Comparison of ENCODE assay signal across 9 cellular contexts in the genomic region with DNA sequence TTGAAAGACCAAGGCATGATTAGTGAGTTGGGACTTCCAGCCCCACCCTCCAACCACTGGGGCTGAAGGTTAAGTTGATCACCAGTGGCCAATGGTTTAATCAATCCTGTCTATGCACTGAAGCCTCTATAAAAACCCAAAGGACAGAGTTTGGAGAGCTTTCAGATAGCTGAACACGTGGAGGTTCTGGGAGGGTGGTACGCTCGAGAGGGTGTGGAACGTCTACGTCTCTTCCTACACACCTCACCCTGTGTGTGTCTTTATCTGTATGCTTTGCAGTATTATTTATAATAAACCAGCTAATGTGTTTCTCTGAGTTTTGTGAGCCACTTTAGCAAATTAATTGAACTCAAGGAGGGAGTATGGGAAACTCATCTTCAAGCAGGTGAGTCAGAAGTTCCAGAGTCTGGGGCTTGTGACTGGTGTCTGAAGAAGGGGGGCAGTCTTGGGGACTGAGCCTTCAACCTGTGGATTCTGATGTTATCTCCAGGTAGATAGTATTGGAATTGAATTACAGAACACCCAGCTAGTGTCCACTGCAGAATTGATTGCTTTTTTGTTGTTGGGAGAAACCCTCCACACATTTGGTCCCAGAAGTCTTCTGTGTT. TPM values are rescaled to one million over a fixed set of nuclear protein-coding genes. Genes with fewer than 3 reads are reported as not detected.
DNase-seq lines count a peak whose midpoint lies in the region; ATAC-seq and TF ChIP-seq lines count a peak whose summit lies in the region.
"Had no signal": no experiment of that assay in that cellular context is flagged by ENCODE, and none has a peak within 500 bp of the region (broad histone marks: within the 10 kb centered on the region; RNA-seq: fewer than 3 reads in every experiment).

No MANE protein-coding gene starts in this region.

- no peaks in the 10 kb centered on the region for H3K27me3 Mint-ChIP-seq in T-helper 2 cell treated with Interferon-gamma antibody and Interleukin-4, amounts not matched to agents 5 μg/mL and 100 μg/mL, for 36 hours (ENCODE audit: low read depth)
- no peaks in the 10 kb centered on the region for H3K27me3 Mint-ChIP-seq in dendritic cell treated with granulocyte-macrophage colony-stimulating factor and Interleukin-4, amounts not matched to agents 40 ng/mL and 50 ng/mL, for 4 days
- H3K27me3 Mint-ChIP-seq in neural progenitor cell (ENCODE audit: insufficient read depth, low read depth): no peaks in the 10 kb centered on the region

- peaks cover 50% of the 10 kb centered on the region for H3K36me3 Mint-ChIP-seq in T-helper 2 cell treated with Interferon-gamma antibody and Interleukin-4, amounts not matched to agents 5 μg/mL and 100 μg/mL, for 36 hours (ENCODE audit: low read depth)
- peaks cover 51% of the 10 kb centered on the region for H3K36me3 Mint-ChIP-seq in dendritic cell treated with granulocyte-macrophage colony-stimulating factor and Interleukin-4, amounts not matched to agents 40 ng/mL and 50 ng/mL, for 4 days (ENCODE audit: low read depth)
- peaks cover 47% of the 10 kb centered on the region for H3K36me3 Mint-ChIP-seq in neural progenitor cell

- no peaks in the 10 kb centered on the region for H3F3A ChIP-seq in neural progenitor cell (ENCODE audit: low read depth)

- no peaks in the 10 kb centered on the region for H3K4me1 ChIP-seq in neural progenitor cell

- no peak overlapping the region for H3K4me2 ChIP-seq in neural progenitor cell

- no peak overlapping the region for H3K9ac ChIP-seq in neural progenitor cell

- peak overlapping the region; percentile 33 for H3K27ac Mint-ChIP-seq in T-helper 2 cell treated with Interferon-gamma antibody and Interleukin-4, amounts not matched to agents 5 μg/mL and 100 μg/mL, for 36 hours
- peak overlapping the region; percentile 4 for H3K27ac Mint-ChIP-seq in dendritic cell treated with granulocyte-macrophage colony-stimulating factor and Interleukin-4, amounts not matched to agents 40 ng/mL and 50 ng/mL, for 4 days
- no peak overlapping the region for H3K27ac Mint-ChIP-seq in neural progenitor cell

- peak overlapping the region; percentile 3 for H3K4me3 Mint-ChIP-seq in T-helper 2 cell treated with Interferon-gamma antibody and Interleukin-4, amounts not matched to agents 5 μg/mL and 100 μg/mL, for 36 hours
- H3K4me3 Mint-ChIP-seq in dendritic cell treated with granulocyte-macrophage colony-stimulating factor and Interleukin-4, amounts not matched to agents 40 ng/mL and 50 ng/mL, for 4 days: no peak overlapping the region
- no peak overlapping the region for H3K4me3 Mint-ChIP-seq in neural progenitor cell

- DNase-seq in T-helper 2 cell treated with Interferon-gamma antibody and Interleukin-4, amounts not matched to agents 5 μg/mL and 100 μg/mL, for 36 hours (ENCODE audit: low spot score): peak; percentile 59
- DNase-seq in stimulated activated CD4-positive, alpha-beta T cell treated with anti-CD3 and anti-CD28 coated beads, Interleukin-4, amount 100 ng/mL, for 24 hours: peak; percentile 68
- no peak for DNase-seq in globus pallidus (ENCODE audit: low spot score)
- DNase-seq in GDM1 (lab: John Stamatoyannopoulos, UW): no peak
- no peak for DNase-seq in NCI-H524 treated with DMSO at 0.1 percent for 48 hours (lab: John Stamatoyannopoulos, UW)
- no peak for DNase-seq in neural progenitor cell (ENCODE audit: low spot score)

- peaks cover 16% of the 10 kb centered on the region for H4K20me1 ChIP-seq in neural progenitor cell (ENCODE audit: low read depth)

- H2AFZ ChIP-seq in neural progenitor cell (replicated peaks): no peak overlapping the region

- no peaks in the 10 kb centered on the region for H3K36me3 ChIP-seq in neural progenitor cell

- TF ChIP-seq CTCF in neural progenitor cell (IDR thresholded peaks at IDR 0.05): no peak

- peak; percentile 17 for ATAC-seq in GM18873 (IDR thresholded peaks at IDR 0.05; ENCODE audit: low FRiP score, unreplicated experiment)

- H3K9me3 ChIP-seq in neural progenitor cell (ENCODE audit: low read depth): no peaks in the 10 kb centered on the region

- intact Hi-C loops in dendritic cell treated with granulocyte-macrophage colony-stimulating factor and Interleukin-4, amounts not matched to agents 40 ng/mL and 50 ng/mL, for 4 days (cut with micrococcal nuclease): loop anchor here (5.0 kb wide), 1 partner anchor 37 kb away; no protein-coding TSS in a partner anchor

- H3K4me1 Mint-ChIP-seq in T-helper 2 cell treated with Interferon-gamma antibody and Interleukin-4, amounts not matched to agents 5 μg/mL and 100 μg/mL, for 36 hours (ENCODE audit: low read depth): peaks cover 53% of the 10 kb centered on the region
- H3K4me1 Mint-ChIP-seq in dendritic cell treated with granulocyte-macrophage colony-stimulating factor and Interleukin-4, amounts not matched to agents 40 ng/mL and 50 ng/mL, for 4 days (ENCODE audit: low read depth): peaks cover 47% of the 10 kb centered on the region
- no peaks in the 10 kb centered on the region for H3K4me1 Mint-ChIP-seq in neural progenitor cell

- no peak overlapping the region for H3K4me3 ChIP-seq in neural progenitor cell

- no peak overlapping the region for H3K27ac ChIP-seq in neural progenitor cell
- H3K27ac ChIP-seq: HL-60 had no signal

- H3K79me2 ChIP-seq in neural progenitor cell (ENCODE audit: low read depth): peaks cover 88% of the 10 kb centered on the region

- H3K9me3 Mint-ChIP-seq in T-helper 2 cell treated with Interferon-gamma antibody and Interleukin-4, amounts not matched to agents 5 μg/mL and 100 μg/mL, for 36 hours: peaks cover 4% of the 10 kb centered on the region
- no peaks in the 10 kb centered on the region for H3K9me3 Mint-ChIP-seq in dendritic cell treated with granulocyte-macrophage colony-stimulating factor and Interleukin-4, amounts not matched to agents 40 ng/mL and 50 ng/mL, for 4 days
- H3K9me3 Mint-ChIP-seq in neural progenitor cell: peaks cover 23% of the 10 kb centered on the region

- H3K27me3 ChIP-seq in neural progenitor cell: no peaks in the 10 kb centered on the region

RNA-seq across cellular contexts. Expression of a gene that starts 20.3 kb away (rescaled TPM):
- 120 and 175 TPM in 2 replicates for total RNA-seq in neural progenitor cell (ENCODE audit: low replicate concordance)

Comparison
In these comparisons a context has a peak if more than half of its experiments do, and no peak if none do; other contexts are left out.
1. DNase-seq: peak in T-helper 2 cell treated with Interferon-gamma antibody and Interleukin-4, amounts not matched to agents 5 μg/mL and 100 μg/mL, for 36 hours (single experiment) and stimulated activated CD4-positive, alpha-beta T cell treated with anti-CD3 and anti-CD28 coated beads, Interleukin-4, amount 100 ng/mL, for 24 hours (single experiment); none in globus pallidus (single experiment), GDM1 (single experiment), NCI-H524 treated with DMSO at 0.1 percent for 48 hours (single experiment) and neural progenitor cell (single experiment).